In the genomic region with DNA sequence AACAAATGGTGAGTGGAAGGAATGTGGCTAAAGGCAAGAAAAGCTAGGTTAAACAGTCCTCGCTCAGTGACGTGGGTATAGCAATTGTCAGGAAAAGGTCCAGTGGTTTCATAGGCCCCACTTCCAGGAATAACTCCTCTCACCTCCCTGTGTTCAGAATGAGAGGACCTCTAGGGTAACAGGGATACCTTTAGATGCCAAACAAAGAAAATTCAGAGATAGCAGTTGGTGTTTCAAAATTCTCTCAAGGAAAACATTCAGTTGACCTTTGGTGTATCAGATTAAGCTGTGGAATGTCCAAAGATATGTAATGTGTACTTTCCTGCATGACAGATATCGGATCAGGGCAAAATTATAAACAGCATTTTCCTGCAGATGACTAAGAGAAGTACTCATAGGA, we compare ENCODE assay signal across 28 cellular contexts.
A peak's percentile ranks its signal among the peaks of the same experiment; 100 is the strongest.
DNase-seq lines count a peak whose midpoint lies in the region; ATAC-seq and TF ChIP-seq lines count a peak whose summit lies in the region.
"Had no signal": no experiment of that assay in that cellular context is flagged by ENCODE, and none has a peak within 500 bp of the region (broad histone marks: within the 10 kb centered on the region; RNA-seq: fewer than 3 reads in every experiment).

No MANE protein-coding gene starts in this region.

- peak; percentile 40 for DNase-seq in EL
- no peak for DNase-seq in ascending aorta (ENCODE audit: low spot score in 2 of 2)
- peak; percentile 72 for DNase-seq in fibroblast of pulmonary artery (ENCODE audit: low read depth)
- DNase-seq in cerebellar nuclear complex (lab: John Stamatoyannopoulos, UW): no peak
- DNase-seq in RPMI8226: no peak
- DNase-seq: activated CD4-positive, alpha-beta T cell treated with anti-CD3 and anti-CD28 coated beads for 1 hour; activated gamma-delta T cell; activated T-cell treated with anti-CD3 and anti-CD28 coated beads, Interleukin-2, amount 50 U/mL, for 1 hour; cortex of kidney; head of caudate nucleus; mesendoderm; MM.1S; NCI-H1417 treated with DMSO at 0.1 percent for 48 hours; NCI-H2081 treated with DMSO at 0.1 percent for 48 hours; NCI-H446 treated with DMSO at 0.1 percent for 48 hours; OCI-M1; small intestine; stimulated activated CD4-positive, alpha-beta T cell treated with anti-CD3 and anti-CD28 coated beads, Interleukin-1b, Interleukin-23, amount 100 ng/mL, for 48 hours; SW 1271; uterus had no signal

- no peak overlapping the region for H3K9ac ChIP-seq in parathyroid adenoma
- H3K9ac ChIP-seq: BLaER1 had no signal

- ATAC-seq in HG02884 (IDR thresholded peaks at IDR 0.05; ENCODE audit: unreplicated experiment) (no peak), GM18907 (IDR thresholded peaks at IDR 0.05; ENCODE audit: unreplicated experiment) (no peak)
- ATAC-seq: HCT116, left lobe of liver, Right ventricle myocardium inferior had no signal

- H3K9me3 ChIP-seq in ascending aorta (no peaks in the 10 kb centered on the region), parathyroid adenoma (ENCODE audit: control insufficient read depth, low read length) (no peaks in the 10 kb centered on the region)
- H3K9me3 ChIP-seq: BLaER1, breast epithelium had no signal

- H3K4me3 ChIP-seq in ascending aorta (no peak overlapping the region), fibroblast of pulmonary artery (replicated peaks; ENCODE audit: low read depth, low read length) (no peak overlapping the region), parathyroid adenoma (ENCODE audit: low read depth, low read length) (no peak overlapping the region)
- H3K4me3 ChIP-seq: BLaER1, breast epithelium, uterus had no signal

- peak overlapping the region; percentile 28 to 45 for H3K27ac ChIP-seq in ascending aorta
- H3K27ac ChIP-seq in parathyroid adenoma: peak overlapping the region; percentile 44
- H3K27ac ChIP-seq: BLaER1, breast epithelium, uterus had no signal

- intact Hi-C loops in ascending aorta (cut with DNase I): no loop called here

- no peaks in the 10 kb centered on the region for H3K79me2 ChIP-seq in parathyroid adenoma

- no peak overlapping the region for H3K4me2 ChIP-seq in parathyroid adenoma (ENCODE audit: low read length)
- H3K4me2 ChIP-seq: BLaER1 had no signal

- H3K36me3 ChIP-seq in ascending aorta: no peaks in the 10 kb centered on the region
- no peaks in the 10 kb centered on the region for H3K36me3 ChIP-seq in parathyroid adenoma (ENCODE audit: control insufficient read depth, insufficient read depth, low read length)
- H3K36me3 ChIP-seq: BLaER1, breast epithelium, uterus had no signal

- no peak overlapping the region for H2AFZ ChIP-seq in parathyroid adenoma

- H3K4me1 ChIP-seq in ascending aorta (no peaks in the 10 kb centered on the region), parathyroid adenoma (no peaks in the 10 kb centered on the region)
- H3K4me1 ChIP-seq: BLaER1, breast epithelium, uterus had no signal

- H3K27me3 ChIP-seq in ascending aorta (no peaks in the 10 kb centered on the region), parathyroid adenoma (ENCODE audit: control insufficient read depth, insufficient read depth, low read length) (no peaks in the 10 kb centered on the region)
- H3K27me3 ChIP-seq: uterus had no signal

- TF ChIP-seq CTCF in ascending aorta (IDR thresholded peaks at IDR 0.05) (no peak), fibroblast of pulmonary artery (IDR thresholded peaks at IDR 0.05; ENCODE audit: low read length, missing control alignments) (no peak), parathyroid adenoma (IDR thresholded peaks at IDR 0.05) (no peak)

Comparison
In these comparisons a context has a peak if more than half of its experiments do, and no peak if none do; other contexts are left out.
1. DNase-seq: peak in EL (single experiment) and fibroblast of pulmonary artery (single experiment); none in ascending aorta (0 of 2), cerebellar nuclear complex (0 of 2) and RPMI8226 (single experiment).